ENCODE assay signal across 15 cellular contexts in the genomic region with DNA sequence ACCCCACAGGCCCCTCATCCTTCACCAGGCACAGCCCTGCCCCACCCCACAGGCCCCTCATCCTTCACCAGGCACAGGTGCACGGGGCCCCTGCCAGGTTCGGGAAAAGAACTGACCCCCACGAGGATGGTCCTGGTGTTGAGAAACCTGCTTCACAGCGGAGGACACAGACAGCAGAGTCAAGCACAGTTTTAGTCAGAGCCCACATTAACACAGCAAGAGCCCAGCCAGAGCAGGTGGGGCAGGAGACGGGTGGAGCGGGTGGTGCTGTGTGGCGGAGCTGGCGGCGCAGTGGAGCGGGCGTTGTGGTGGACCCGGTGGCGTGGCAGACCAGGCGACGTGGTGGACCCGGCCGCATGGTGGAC.
DNase-seq lines count a peak whose midpoint lies in the region; ATAC-seq and TF ChIP-seq lines count a peak whose summit lies in the region.
"Had no signal": no experiment of that assay in that cellular context is flagged by ENCODE, and none has a peak within 500 bp of the region (broad histone marks: within the 10 kb centered on the region; RNA-seq: fewer than 3 reads in every experiment).

No MANE protein-coding gene starts in this region.

- no peak for ATAC-seq in GM18861 (IDR thresholded peaks at IDR 0.05; ENCODE audit: unreplicated experiment)

- CTCF ChIA-PET in RWPE1 (lab: Yijun Ruan, JAX): interaction anchor here (0.6 kb wide), 1 partner anchor 48 kb away, joined by 3 read pairs; no protein-coding TSS in a partner anchor

- no peaks in the 10 kb centered on the region for H3K36me3 ChIP-seq in right atrium auricular region
- H3K36me3 ChIP-seq: BLaER1 treated with 17β-estradiol and CSF1 and Interleukin-3, amounts not matched to agents 10 nM and 100 nM; HAP-1 had no signal

- DNase-seq in cardiac septum (ENCODE audit: low spot score) (peak; percentile 68), right atrium auricular region (ENCODE audit: low spot score) (no peak), chondrocyte (ENCODE audit: low spot score) (peak; percentile 59), posterior vena cava (ENCODE audit: low spot score) (peak; percentile 55), RWPE1 (ENCODE audit: low spot score) (no peak), GM10266 (ENCODE audit: extremely low spot score) (no peak)
- DNase-seq: ACHN, DMS79, EL, GOT3 had no signal

- H3K9me3 Mint-ChIP-seq in chondrocyte (ENCODE audit: low read depth): peaks cover 2% of the 10 kb centered on the region
- H3K9me3 Mint-ChIP-seq: CD4-positive, alpha-beta T cell had no signal

- intact Hi-C loops in cardiac septum (cut with DNase I) (no loop called here), posterior vena cava (cut with DNase I) (no loop called here)

- H3K4me1 ChIP-seq in right atrium auricular region: no peaks in the 10 kb centered on the region
- H3K4me1 ChIP-seq: HAP-1 had no signal

- H3K36me3 Mint-ChIP-seq in chondrocyte (ENCODE audit: low read depth): no peaks in the 10 kb centered on the region

- POLR2A ChIA-PET in RWPE1 (lab: Yijun Ruan, JAX; ENCODE audit: low non-redundant PET): no interaction called here

- TF ChIP-seq CTCF in right atrium auricular region (IDR thresholded peaks at IDR 0.05) (no peak), chondrocyte (IDR thresholded peaks at IDR 0.05) (no peak), RWPE1 (conservative IDR thresholded peaks at IDR 0.05; ENCODE audit: low read depth) (no peak), GM10266 (IDR thresholded peaks at IDR 0.05; ENCODE audit: control insufficient read depth, insufficient read depth, low read depth, missing control alignments) (no peak)

- no peak overlapping the region for H3K4me3 Mint-ChIP-seq in chondrocyte (ENCODE audit: unreplicated experiment)
- H3K4me3 Mint-ChIP-seq: CD4-positive, alpha-beta T cell had no signal

- H3K27ac ChIP-seq in right atrium auricular region (no peak overlapping the region), RWPE1 (no peak overlapping the region)
- H3K27ac ChIP-seq: BLaER1 treated with 17β-estradiol and CSF1 and Interleukin-3, amounts not matched to agents 10 nM and 100 nM; HL-60 had no signal

- no peaks in the 10 kb centered on the region for H3K27me3 ChIP-seq in right atrium auricular region
- H3K27me3 ChIP-seq: BLaER1 treated with 17β-estradiol and CSF1 and Interleukin-3, amounts not matched to agents 10 nM and 100 nM had no signal

- H3K27ac Mint-ChIP-seq in chondrocyte (ENCODE audit: unreplicated experiment): no peak overlapping the region
- H3K27ac Mint-ChIP-seq: CD4-positive, alpha-beta T cell had no signal

- H3K4me3 ChIP-seq in right atrium auricular region: no peak overlapping the region
- H3K4me3 ChIP-seq: BLaER1 treated with 17β-estradiol and CSF1 and Interleukin-3, amounts not matched to agents 10 nM and 100 nM; HAP-1 had no signal

- no peaks in the 10 kb centered on the region for H3K9me3 ChIP-seq in right atrium auricular region
- H3K9me3 ChIP-seq: BLaER1 treated with 17β-estradiol and CSF1 and Interleukin-3, amounts not matched to agents 10 nM and 100 nM; HAP-1 had no signal

- no peaks in the 10 kb centered on the region for H3K27me3 Mint-ChIP-seq in chondrocyte (ENCODE audit: low read depth)
- H3K27me3 Mint-ChIP-seq: CD4-positive, alpha-beta T cell had no signal

- no peaks in the 10 kb centered on the region for H3K4me1 Mint-ChIP-seq in chondrocyte (ENCODE audit: low read depth)

Comparison
In these comparisons a context has a peak if more than half of its experiments do, and no peak if none do; other contexts are left out.
1. DNase-seq: peak in cardiac septum (single experiment), chondrocyte (single experiment) and posterior vena cava (single experiment); none in right atrium auricular region (single experiment), RWPE1 (single experiment) and GM10266 (single experiment).